In genomic region chr1:237204841-237205240, GRCh38 we compare ENCODE assay signal across 24 cellular contexts.
"Had no signal": no experiment of that assay in that cellular context is flagged by ENCODE, and none has a peak within 500 bp of the region (broad histone marks: within the 10 kb centered on the region; RNA-seq: fewer than 3 reads in every experiment).

No MANE protein-coding gene starts in this region.

- H3K36me3 ChIP-seq: gastrocnemius medialis, ovary, right lobe of liver, thoracic aorta, tibial nerve, vagina had no signal

- H3K4me3 ChIP-seq: gastrocnemius medialis, lung, ovary, psoas muscle, right lobe of liver, thoracic aorta, tibial nerve, vagina had no signal

- H3K27ac ChIP-seq: epithelial cell of prostate, gastrocnemius medialis, ovary, psoas muscle, right lobe of liver, thoracic aorta, tibial nerve, vagina had no signal

- DNase-seq: effector CD8-positive, alpha-beta T cell; endodermal cell; foreskin fibroblast; gastrocnemius medialis; head of caudate nucleus; hippocampal formation; left colon; natural killer cell; occipital lobe; ovary; posterior cingulate gyrus; psoas muscle; right lobe of liver; small intestine; stimulated activated CD4-positive, alpha-beta T cell treated with anti-CD3 and anti-CD28 coated beads, Interleukin-1b, Interleukin-23, amount 100 ng/mL, for 48 hours; stimulated activated CD4-positive, alpha-beta T cell treated with anti-CD3 and anti-CD28 coated beads, Interleukin-4, amount 100 ng/mL, for 1 hour; stimulated activated CD8-positive, alpha-beta memory T cell treated with anti-CD3 and anti-CD28 coated beads, Interleukin-4, amount 100 ng/mL, for 48 hours; stimulated activated naive CD4-positive, alpha-beta T cell treated with Interleukin-2 at 50 U/mL for 16 hours had no signal

- H3K27me3 ChIP-seq: gastrocnemius medialis, ovary, right lobe of liver, tibial nerve, vagina had no signal

- ATAC-seq: esophagus mucosa, gastrocnemius medialis, left colon, natural killer cell, psoas muscle had no signal

- H3K4me1 ChIP-seq: gastrocnemius medialis, psoas muscle, right lobe of liver, tibial nerve, vagina had no signal

- H3K9me3 ChIP-seq: gastrocnemius medialis, ovary, psoas muscle, right lobe of liver, thoracic aorta, tibial nerve, vagina had no signal
